Comparison of ENCODE assay signal across 8 cellular contexts in genomic region chr3:149180057-149180573, GRCh38. TPM values are rescaled to one million over a fixed set of nuclear protein-coding genes. Genes with fewer than 3 reads are reported as not detected.
DNase-seq lines count a peak whose midpoint lies in the region; ATAC-seq and TF ChIP-seq lines count a peak whose summit lies in the region.

No MANE protein-coding gene starts in this region.

- peak; percentile 80 for DNase-seq in CD1c-positive myeloid dendritic cell (ENCODE audit: extremely low spot score)
- peak; percentile 93 for DNase-seq in NCI-H460 (ENCODE audit: extremely low read depth, low read depth)
- DNase-seq in epithelial cell of proximal tubule (ENCODE audit: low read depth): peak; percentile 100
- peak; percentile 99 for DNase-seq in non-pigmented ciliary epithelial cell (ENCODE audit: low read depth)
- DNase-seq in NCI-H82 (lab: John Stamatoyannopoulos, UW): no peak
- no peak for DNase-seq in NCI-H524 (lab: John Stamatoyannopoulos, UW)

- H3K4me3 ChIP-seq in epithelial cell of proximal tubule (ENCODE audit: low read depth, low read length): no peak overlapping the region

- no peak for TF ChIP-seq CTCF in epithelial cell of proximal tubule (conservative IDR thresholded peaks at IDR 0.05; ENCODE audit: low read depth, low read length)

- ATAC-seq in GM21717 (IDR thresholded peaks at IDR 0.05; ENCODE audit: unreplicated experiment): no peak
- no peak for ATAC-seq in GM19397 (IDR thresholded peaks at IDR 0.05; ENCODE audit: unreplicated experiment)

RNA-seq across cellular contexts. Expression of gene CP, which starts 41.5 kb away (rescaled TPM):
- 6.2 TPM in 2 replicates for total RNA-seq in NCI-H460 (2014; rRNA removed; shearing (Covaris generic))
- polyA plus RNA-seq in NCI-H460 (2014; cell fraction: nucleus; rRNA removed): 0.48 and 1.7 TPM in 2 replicates
- total RNA-seq in epithelial cell of proximal tubule: not detected in 2 replicates

RNA-seq across cellular contexts. Expression of gene HPS3, which starts 50.7 kb away (rescaled TPM):
- total RNA-seq in NCI-H460 (2014; rRNA removed; shearing (Covaris generic)): 17.5 and 17.6 TPM in 2 replicates
- polyA plus RNA-seq in NCI-H460 (2014; cell fraction: nucleus; rRNA removed): 22.3 and 24.3 TPM in 2 replicates
- total RNA-seq in epithelial cell of proximal tubule: 30.7 and 32.7 TPM in 2 replicates

Comparison
In these comparisons a context has a peak if more than half of its experiments do, and no peak if none do; other contexts are left out.
1. DNase-seq: peak in CD1c-positive myeloid dendritic cell (single experiment), NCI-H460 (single experiment), epithelial cell of proximal tubule (single experiment) and non-pigmented ciliary epithelial cell (single experiment); none in NCI-H82 (single experiment) and NCI-H524 (0 of 2).